In genomic region chr5:103424008-103424407, GRCh38 we compare ENCODE assay signal across 21 cellular contexts.
DNase-seq lines count a peak whose midpoint lies in the region; FAIRE-seq and TF ChIP-seq lines count a peak whose summit lies in the region.
"Had no signal": no experiment of that assay in that cellular context is flagged by ENCODE, and none has a peak within 500 bp of the region (broad histone marks: within the 10 kb centered on the region; RNA-seq: fewer than 3 reads in every experiment).

No MANE protein-coding gene starts in this region.

- H3K4me3 ChIP-seq in choroid plexus epithelial cell (ENCODE audit: low read depth, low read length) (no peak overlapping the region), esophagus muscularis mucosa (no peak overlapping the region)
- H3K4me3 ChIP-seq: dorsolateral prefrontal cortex, GM23338, stomach had no signal

- H3K27ac ChIP-seq in caudate nucleus (ENCODE audit: low read depth, low read length) (no peak overlapping the region), esophagus muscularis mucosa (replicated peaks in 1 of 4) (no peak overlapping the region)
- H3K27ac ChIP-seq: dorsolateral prefrontal cortex, stomach had no signal

- DNase-seq in Daoy (ENCODE audit: low read depth), result peak; percentile 29
- DNase-seq in NCI-H2029 treated with DMSO at 0.1 percent for 48 hours (lab: John Stamatoyannopoulos, UW), result peak; percentile 50
- DNase-seq in choroid plexus epithelial cell (ENCODE audit: low read depth), result peak; percentile 84
- DNase-seq in myocyte (ENCODE audit: low read depth), result peak; percentile 54
- no peak for DNase-seq in caudate nucleus (lab: John Stamatoyannopoulos, UW)
- no peak for DNase-seq in esophagus muscularis mucosa (ENCODE audit: extremely low spot score)
- no peak for DNase-seq in H54 (ENCODE audit: insufficient read length, low spot score)
- no peak for DNase-seq in NCI-H2081 (lab: John Stamatoyannopoulos, UW)
- DNase-seq: activated CD4-positive, alpha-beta T cell treated with anti-CD3 and anti-CD28 coated beads, Interleukin-2, amount 10 ng/mL, durations not matched to agents 7 days and 5 days; activated T-cell treated with anti-CD3 and anti-CD28 coated beads, Interleukin-2, amount 50 U/mL, for 4 hours; amygdala; dorsolateral prefrontal cortex; KG1; NCI-H1417; NCI-H524 treated with DMSO at 0.1 percent for 48 hours; nucleus accumbens; RPMI8226; stimulated activated CD4-positive, alpha-beta T cell treated with anti-CD3 and anti-CD28 coated beads, Interleukin-12 subunit alpha, Interleukin-12 subunit beta, amount 100 ng/mL, for 4 hours; stomach; T1000 had no signal

- no peak for TF ChIP-seq POLR2A in esophagus muscularis mucosa (IDR thresholded peaks at IDR 0.05; ENCODE audit: low read depth)
- no peak for TF ChIP-seq POLR2A in H54 (IDR thresholded peaks at IDR 0.05; ENCODE audit: low read depth, low read length)

- intact Hi-C loops in esophagus muscularis mucosa (cut with DNase I), result no loop called here

- 45% methylated on average over 2 of the region's 2 CpGs for WGBS in esophagus muscularis mucosa

- H3K9me3 ChIP-seq in esophagus muscularis mucosa, result no peaks in the 10 kb centered on the region
- H3K9me3 ChIP-seq: stomach had no signal

- FAIRE-seq in H54 (lab: Jason Lieb, UNC), result no peak

- no peak for TF ChIP-seq CTCF in choroid plexus epithelial cell (conservative IDR thresholded peaks at IDR 0.05; ENCODE audit: low read depth, low read length)
- TF ChIP-seq CTCF in esophagus muscularis mucosa (IDR thresholded peaks at IDR 0.05), result no peak

- H3K27me3 ChIP-seq in esophagus muscularis mucosa, result no peaks in the 10 kb centered on the region
- H3K27me3 ChIP-seq: dorsolateral prefrontal cortex, stomach had no signal

- H3K36me3 ChIP-seq in esophagus muscularis mucosa, result no peaks in the 10 kb centered on the region
- H3K36me3 ChIP-seq: stomach had no signal

- no peak for TF ChIP-seq EP300 in esophagus muscularis mucosa (IDR thresholded peaks at IDR 0.05)

- H3K4me1 ChIP-seq in esophagus muscularis mucosa, result peaks cover 0 to 18% (median 9%) of the 10 kb centered on the region in 4 donors
- H3K4me1 ChIP-seq: stomach had no signal

Comparison
In these comparisons a context has a peak if more than half of its experiments do, and no peak if none do; other contexts are left out.
1. DNase-seq: peak in Daoy (single experiment), NCI-H2029 treated with DMSO at 0.1 percent for 48 hours (single experiment), choroid plexus epithelial cell (single experiment) and myocyte (single experiment); none in caudate nucleus (0 of 61), esophagus muscularis mucosa (single experiment), H54 (single experiment) and NCI-H2081 (0 of 2).